ENCODE assay signal across 1 cellular context in the genomic region with DNA sequence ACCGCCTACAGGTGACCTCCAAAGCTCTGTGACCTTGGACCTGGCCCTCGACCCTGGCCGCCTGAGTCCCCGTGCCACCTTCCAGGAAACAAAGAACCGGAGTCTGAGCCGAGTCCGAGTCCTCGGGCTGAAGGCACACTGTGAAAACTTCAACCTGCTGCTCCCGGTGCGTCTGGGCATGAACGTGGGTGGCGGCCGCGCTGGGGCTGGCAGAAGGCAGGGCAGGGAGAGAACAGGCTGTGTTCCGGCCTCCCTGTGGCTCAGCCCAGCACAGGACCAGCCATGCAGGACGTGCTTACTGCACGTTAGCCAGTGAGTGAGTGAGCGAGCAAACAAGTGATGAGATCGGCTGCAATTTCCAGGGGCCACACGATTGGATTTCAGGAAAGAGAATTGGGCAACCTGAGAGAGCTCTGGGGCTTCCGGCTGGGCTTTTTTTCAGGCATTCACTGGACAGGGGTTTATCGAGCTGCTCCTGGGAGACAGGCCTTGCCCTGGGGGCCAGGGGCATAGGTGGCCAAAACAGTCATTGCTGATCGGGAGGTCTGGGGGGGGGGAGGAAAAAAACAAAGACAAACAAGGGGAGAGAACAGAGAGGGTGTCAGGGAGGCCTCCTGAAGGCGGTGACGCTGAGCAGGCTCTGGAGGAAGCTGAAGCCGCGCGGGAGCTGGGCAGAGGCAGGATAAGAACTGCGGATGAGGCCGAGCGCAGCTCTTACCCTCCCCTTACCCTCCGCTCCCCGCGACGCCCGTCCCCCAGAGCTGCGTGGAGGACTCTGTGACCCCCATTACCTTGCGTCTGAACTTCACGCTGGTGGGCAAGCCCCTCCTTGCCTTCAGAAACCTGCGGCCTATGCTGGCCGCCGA.
TF ChIP-seq lines count a peak whose summit lies in the region.

No MANE protein-coding gene starts in this region.

TF ChIP-seq in HepG2, 621 proteins besides CTCF, POLR2A, EP300 and RAD21 (continued from another document and continues in another):
- TF ChIP-seq ZFYVE20 (CRISPR knock-in tag; IDR thresholded peaks at IDR 0.05; ENCODE audit: borderline replicate concordance, low read depth) (peak; percentile 37; the same call in 1 of the 2 replicates), ZNF709 (CRISPR knock-in tag; IDR thresholded peaks at IDR 0.05) (no peak; the same call in 1 of the 2 replicates), NFYC (CRISPR knock-in tag; IDR thresholded peaks at IDR 0.05) (no peak), MAFG (CRISPR knock-in tag; IDR thresholded peaks at IDR 0.05) (no peak), FOXP1 (IDR thresholded peaks at IDR 0.05) (no peak), FOXP1 (CRISPR knock-in tag; IDR thresholded peaks at IDR 0.05) (no peak), PHB2 (IDR thresholded peaks at IDR 0.05; ENCODE audit: partially characterized antibody) (no peak), NFKBIZ (CRISPR knock-in tag; IDR thresholded peaks at IDR 0.05) (no peak), RELA (CRISPR knock-in tag; IDR thresholded peaks at IDR 0.05) (no peak), ZSCAN21 (CRISPR knock-in tag; IDR thresholded peaks at IDR 0.05; ENCODE audit: borderline replicate concordance) (no peak), ZNF343 (CRISPR knock-in tag; IDR thresholded peaks at IDR 0.05) (no peak), ZNF678 (CRISPR knock-in tag; IDR thresholded peaks at IDR 0.05) (no peak), CSRNP2 (CRISPR knock-in tag; conservative IDR thresholded peaks at IDR 0.05; ENCODE audit: low read depth) (no peak), ASH2L (IDR thresholded peaks at IDR 0.05; ENCODE audit: insufficient read length, low read depth, low read length) (no peak), ZZZ3 (CRISPR knock-in tag; IDR thresholded peaks at IDR 0.05; ENCODE audit: borderline replicate concordance) (no peak), KLF11 (CRISPR knock-in tag; IDR thresholded peaks at IDR 0.05) (no peak), CC2D1A (CRISPR knock-in tag; IDR thresholded peaks at IDR 0.05) (no peak), ZNF33A (CRISPR knock-in tag; IDR thresholded peaks at IDR 0.05; ENCODE audit: borderline replicate concordance) (no peak), CCAR2 (optimal IDR thresholded peaks at IDR 0.05; ENCODE audit: low read depth, low read length) (no peak), ZNF496 (CRISPR knock-in tag; IDR thresholded peaks at IDR 0.05; ENCODE audit: insufficient replicate concordance) (no peak), SSRP1 (CRISPR knock-in tag; IDR thresholded peaks at IDR 0.05) (no peak), ZNF570 (CRISPR knock-in tag; IDR thresholded peaks at IDR 0.05; ENCODE audit: borderline replicate concordance) (no peak), ZNF335 (CRISPR knock-in tag; IDR thresholded peaks at IDR 0.05) (peak; percentile 31; the same call in 1 of the 2 replicates), HHEX (CRISPR knock-in tag; IDR thresholded peaks at IDR 0.05) (no peak), ZBTB1 (CRISPR knock-in tag; IDR thresholded peaks at IDR 0.05; ENCODE audit: borderline replicate concordance) (no peak), ARNT2 (CRISPR knock-in tag; IDR thresholded peaks at IDR 0.05; ENCODE audit: low read depth) (no peak), CEBPG (CRISPR knock-in tag; IDR thresholded peaks at IDR 0.05) (peak; percentile 87), MLX (CRISPR knock-in tag; IDR thresholded peaks at IDR 0.05) (0 out of 2 replicates have a peak, but pooled peaks have one; percentile 26), ZSCAN31 (CRISPR knock-in tag; IDR thresholded peaks at IDR 0.05; ENCODE audit: low read depth) (0 out of 2 replicates have a peak, but pooled peaks have one; percentile 39), CREB1 (IDR thresholded peaks at IDR 0.05) (no peak), CREB1 (CRISPR knock-in tag; IDR thresholded peaks at IDR 0.05) (no peak), ZNF550 (CRISPR knock-in tag; IDR thresholded peaks at IDR 0.05; ENCODE audit: borderline replicate concordance) (no peak), ZNF318 (CRISPR knock-in tag; IDR thresholded peaks at IDR 0.05) (no peak), ZMYM4 (CRISPR knock-in tag; IDR thresholded peaks at IDR 0.05) (0 out of 2 replicates have a peak, but pooled peaks have one; percentile 25), ZNF850 (CRISPR knock-in tag; conservative IDR thresholded peaks at IDR 0.05) (peak; percentile 69; the same call in 1 of the 2 replicates), SRSF9 (IDR thresholded peaks at IDR 0.05; ENCODE audit: borderline replicate concordance, insufficient read depth, low read depth, low read length, poor library complexity, severe bottlenecking) (no peak), SRSF1 (optimal IDR thresholded peaks at IDR 0.05; ENCODE audit: low read depth, low read length) (no peak), POLR2AphosphoS5 (IDR thresholded peaks at IDR 0.05; ENCODE audit: low read depth, low read length) (peak; percentile 60), ZNF333 (CRISPR knock-in tag; IDR thresholded peaks at IDR 0.05; ENCODE audit: borderline replicate concordance) (no peak), ESRRA (CRISPR knock-in tag; IDR thresholded peaks at IDR 0.05; ENCODE audit: low read depth) (peak; percentile 98), AGO1 (IDR thresholded peaks at IDR 0.05; ENCODE audit: low read depth, low read length, poor library complexity, severe bottlenecking) (no peak), ZNF543 (CRISPR knock-in tag; IDR thresholded peaks at IDR 0.05) (peak; percentile 66; the same call in 1 of the 2 replicates), ZNF547 (CRISPR knock-in tag; IDR thresholded peaks at IDR 0.05) (no peak; the same call in 1 of the 2 replicates)
- TF ChIP-seq, protein P1, sequence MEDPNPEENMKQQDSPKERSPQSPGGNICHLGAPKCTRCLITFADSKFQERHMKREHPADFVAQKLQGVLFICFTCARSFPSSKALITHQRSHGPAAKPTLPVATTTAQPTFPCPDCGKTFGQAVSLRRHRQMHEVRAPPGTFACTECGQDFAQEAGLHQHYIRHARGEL (CRISPR knock-in tag; IDR thresholded peaks at IDR 0.05), result no peak
- TF ChIP-seq, protein P2, sequence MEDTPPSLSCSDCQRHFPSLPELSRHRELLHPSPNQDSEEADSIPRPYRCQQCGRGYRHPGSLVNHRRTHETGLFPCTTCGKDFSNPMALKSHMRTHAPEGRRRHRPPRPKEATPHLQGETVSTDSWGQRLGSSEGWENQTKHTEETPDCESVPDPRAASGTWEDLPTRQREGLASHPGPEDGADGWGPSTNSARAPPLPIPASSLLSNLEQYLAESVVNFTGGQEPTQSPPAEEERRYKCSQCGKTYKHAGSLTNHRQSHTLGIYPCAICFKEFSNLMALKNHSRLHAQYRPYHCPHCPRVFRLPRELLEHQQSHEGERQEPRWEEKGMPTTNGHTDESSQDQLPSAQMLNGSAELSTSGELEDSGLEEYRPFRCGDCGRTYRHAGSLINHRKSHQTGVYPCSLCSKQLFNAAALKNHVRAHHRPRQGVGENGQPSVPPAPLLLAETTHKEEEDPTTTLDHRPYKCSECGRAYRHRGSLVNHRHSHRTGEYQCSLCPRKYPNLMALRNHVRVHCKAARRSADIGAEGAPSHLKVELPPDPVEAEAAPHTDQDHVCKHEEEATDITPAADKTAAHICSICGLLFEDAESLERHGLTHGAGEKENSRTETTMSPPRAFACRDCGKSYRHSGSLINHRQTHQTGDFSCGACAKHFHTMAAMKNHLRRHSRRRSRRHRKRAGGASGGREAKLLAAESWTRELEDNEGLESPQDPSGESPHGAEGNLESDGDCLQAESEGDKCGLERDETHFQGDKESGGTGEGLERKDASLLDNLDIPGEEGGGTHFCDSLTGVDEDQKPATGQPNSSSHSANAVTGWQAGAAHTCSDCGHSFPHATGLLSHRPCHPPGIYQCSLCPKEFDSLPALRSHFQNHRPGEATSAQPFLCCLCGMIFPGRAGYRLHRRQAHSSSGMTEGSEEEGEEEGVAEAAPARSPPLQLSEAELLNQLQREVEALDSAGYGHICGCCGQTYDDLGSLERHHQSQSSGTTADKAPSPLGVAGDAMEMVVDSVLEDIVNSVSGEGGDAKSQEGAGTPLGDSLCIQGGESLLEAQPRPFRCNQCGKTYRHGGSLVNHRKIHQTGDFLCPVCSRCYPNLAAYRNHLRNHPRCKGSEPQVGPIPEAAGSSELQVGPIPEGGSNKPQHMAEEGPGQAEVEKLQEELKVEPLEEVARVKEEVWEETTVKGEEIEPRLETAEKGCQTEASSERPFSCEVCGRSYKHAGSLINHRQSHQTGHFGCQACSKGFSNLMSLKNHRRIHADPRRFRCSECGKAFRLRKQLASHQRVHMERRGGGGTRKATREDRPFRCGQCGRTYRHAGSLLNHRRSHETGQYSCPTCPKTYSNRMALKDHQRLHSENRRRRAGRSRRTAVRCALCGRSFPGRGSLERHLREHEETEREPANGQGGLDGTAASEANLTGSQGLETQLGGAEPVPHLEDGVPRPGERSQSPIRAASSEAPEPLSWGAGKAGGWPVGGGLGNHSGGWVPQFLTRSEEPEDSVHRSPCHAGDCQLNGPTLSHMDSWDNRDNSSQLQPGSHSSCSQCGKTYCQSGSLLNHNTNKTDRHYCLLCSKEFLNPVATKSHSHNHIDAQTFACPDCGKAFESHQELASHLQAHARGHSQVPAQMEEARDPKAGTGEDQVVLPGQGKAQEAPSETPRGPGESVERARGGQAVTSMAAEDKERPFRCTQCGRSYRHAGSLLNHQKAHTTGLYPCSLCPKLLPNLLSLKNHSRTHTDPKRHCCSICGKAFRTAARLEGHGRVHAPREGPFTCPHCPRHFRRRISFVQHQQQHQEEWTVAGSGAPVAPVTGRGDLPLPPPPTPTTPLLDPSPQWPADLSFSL (CRISPR knock-in tag; IDR thresholded peaks at IDR 0.05), result no peak
